In the genomic region with DNA sequence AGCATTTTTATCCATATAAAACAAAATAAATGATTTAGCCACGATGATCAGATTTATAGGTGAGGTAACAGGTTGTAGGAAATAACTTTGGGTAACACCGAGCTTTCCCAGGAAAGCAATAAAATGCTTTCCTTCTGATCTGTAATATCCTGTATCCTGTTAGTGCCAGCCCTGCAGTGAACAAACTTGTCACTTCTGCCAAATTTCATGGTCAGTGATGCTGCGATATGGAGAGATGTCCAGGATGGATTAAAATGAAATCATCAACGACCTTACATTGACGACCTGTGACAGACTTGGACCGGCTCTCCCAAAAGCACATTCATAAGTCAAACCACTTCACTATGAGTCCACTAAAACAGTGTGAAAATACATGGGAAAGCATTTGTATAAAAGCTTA, we compare ENCODE assay signal across 8 cellular contexts.
"Had no signal": no experiment of that assay in that cellular context is flagged by ENCODE, and none has a peak within 500 bp of the region (broad histone marks: within the 10 kb centered on the region; RNA-seq: fewer than 3 reads in every experiment).

No MANE protein-coding gene starts in this region.

- H3K27me3 Mint-ChIP-seq: IgD-negative memory B cell had no signal

- H3K4me3 ChIP-seq: K562 had no signal

- H3K36me3 Mint-ChIP-seq: IgD-negative memory B cell had no signal

- H3K4me3 Mint-ChIP-seq: IgD-negative memory B cell had no signal

- FAIRE-seq: HepG2, HTR-8/SVneo, K562 had no signal

- DNase-seq: IMR-90, KBM-7, KG1 had no signal

- ATAC-seq: HepG2, K562 had no signal

- H3K4me1 Mint-ChIP-seq: IgD-negative memory B cell had no signal

- H3K27ac Mint-ChIP-seq: IgD-negative memory B cell had no signal

- H3K27ac ChIP-seq: HL-60 had no signal
